19 cellular contexts compared by ENCODE assay signal in the genomic region with DNA sequence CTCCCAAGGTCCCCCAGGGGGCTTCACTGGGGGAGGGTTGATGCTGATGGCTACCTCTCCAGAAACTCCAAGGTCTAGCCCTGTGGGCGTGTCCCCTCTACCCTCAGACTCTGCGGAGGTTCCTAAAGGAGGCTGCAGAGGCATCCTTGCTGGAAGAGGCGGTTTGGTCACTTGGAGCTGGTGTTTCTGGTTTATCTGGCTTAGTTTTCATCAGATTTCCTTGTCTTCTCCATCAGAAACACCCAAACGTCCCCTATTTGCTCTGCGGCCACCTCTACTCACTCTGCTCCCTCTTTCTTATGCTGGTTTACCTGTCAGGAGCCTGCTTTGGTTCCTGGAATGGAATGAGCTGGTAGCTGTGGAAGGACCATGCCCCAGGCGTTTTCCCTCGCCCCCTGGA. TPM values are rescaled to one million over a fixed set of nuclear protein-coding genes. Genes with fewer than 3 reads are reported as not detected.
"Had no signal": no experiment of that assay in that cellular context is flagged by ENCODE, and none has a peak within 500 bp of the region (broad histone marks: within the 10 kb centered on the region; RNA-seq: fewer than 3 reads in every experiment).

No MANE protein-coding gene starts in this region.

- H3K4me1 ChIP-seq: adrenal gland had no signal

- H3K27ac Mint-ChIP-seq: activated B cell treated with CpG ODN at 0.5 μM for 24 hours; activated CD4-positive, alpha-beta T cell treated with anti-CD3 and anti-CD28 coated beads, Interleukin-2, amount 10 ng/mL, durations not matched to agents 24 days and 14 days; activated naive CD4-positive, alpha-beta T cell treated with anti-CD3 and anti-CD28 coated beads, Interleukin-2, amount 10 ng/mL, durations not matched to agents 7 days and 5 days; activated T-helper 17 cell treated with anti-CD3 and anti-CD28 coated beads, Interleukin-2, amount 50 U/mL, for 72 hours; naive thymus-derived CD4-positive, alpha-beta T cell; T-helper 17 cell had no signal

- H3K9me3 ChIP-seq: adrenal gland, lower lobe of right lung, neutrophil, transverse colon had no signal

- H3K36me3 ChIP-seq: adrenal gland, lower lobe of right lung, neutrophil, transverse colon had no signal

- H3K9me3 Mint-ChIP-seq: activated B cell treated with CpG ODN at 0.5 μM for 24 hours; activated CD4-positive, alpha-beta T cell treated with anti-CD3 and anti-CD28 coated beads, Interleukin-2, amount 10 ng/mL, durations not matched to agents 24 days and 14 days; activated naive CD4-positive, alpha-beta T cell treated with anti-CD3 and anti-CD28 coated beads, Interleukin-2, amount 10 ng/mL, durations not matched to agents 7 days and 5 days; activated T-helper 17 cell treated with anti-CD3 and anti-CD28 coated beads, Interleukin-2, amount 50 U/mL, for 72 hours; naive thymus-derived CD4-positive, alpha-beta T cell had no signal

- H3K4me3 Mint-ChIP-seq: activated B cell treated with CpG ODN at 0.5 μM for 24 hours; activated CD4-positive, alpha-beta T cell treated with anti-CD3 and anti-CD28 coated beads, Interleukin-2, amount 10 ng/mL, durations not matched to agents 24 days and 14 days; activated naive CD4-positive, alpha-beta T cell treated with anti-CD3 and anti-CD28 coated beads, Interleukin-2, amount 10 ng/mL, durations not matched to agents 7 days and 5 days; activated T-helper 17 cell treated with anti-CD3 and anti-CD28 coated beads, Interleukin-2, amount 50 U/mL, for 72 hours; naive thymus-derived CD4-positive, alpha-beta T cell had no signal

- ATAC-seq: activated T-helper 17 cell treated with anti-CD3 and anti-CD28 coated beads, Interleukin-2, amount 50 U/mL, for 72 hours; lower lobe of right lung; naive thymus-derived CD4-positive, alpha-beta T cell; sciatic nerve; T-helper 17 cell had no signal

- DNase-seq: activated B cell treated with CpG ODN at 0.5 μM for 24 hours; activated CD4-positive, alpha-beta T cell treated with anti-CD3 and anti-CD28 coated beads, Interleukin-2, amount 10 ng/mL, durations not matched to agents 24 days and 14 days; activated CD8-positive, alpha-beta memory T cell treated with anti-CD3 and anti-CD28 coated beads for 24 hours; activated naive CD4-positive, alpha-beta T cell treated with anti-CD3 and anti-CD28 coated beads, Interleukin-2, amount 10 ng/mL, durations not matched to agents 7 days and 5 days; activated T-cell treated with anti-CD3 and anti-CD28 coated beads for 4 hours; adrenal gland; central memory CD4-positive, alpha-beta T cell; effector CD4-positive, alpha-beta T cell; lower lobe of right lung; naive thymus-derived CD4-positive, alpha-beta T cell; stimulated activated CD4-positive, alpha-beta T cell treated with anti-CD3 and anti-CD28 coated beads, Interleukin-15, amount 100 ng/mL, for 24 hours; T-helper 17 cell; transverse colon had no signal

- H3K4me3 ChIP-seq: adrenal gland, coronary artery, hepatocyte, lower lobe of right lung, transverse colon had no signal

- H3K36me3 Mint-ChIP-seq: activated naive CD4-positive, alpha-beta T cell treated with anti-CD3 and anti-CD28 coated beads, Interleukin-2, amount 10 ng/mL, durations not matched to agents 7 days and 5 days; naive thymus-derived CD4-positive, alpha-beta T cell had no signal

- H3K27ac ChIP-seq: adrenal gland, coronary artery, hepatocyte, lower lobe of right lung, neutrophil, transverse colon had no signal

- H3K4me1 Mint-ChIP-seq: activated T-helper 17 cell treated with anti-CD3 and anti-CD28 coated beads, Interleukin-2, amount 50 U/mL, for 72 hours had no signal

RNA-seq across cellular contexts. Expression of gene PKP1, which starts 2.5 kb away (rescaled TPM):
- total RNA-seq: activated B cell treated with CpG ODN at 0.5 μM for 24 hours; activated CD4-positive, alpha-beta T cell treated with anti-CD3 and anti-CD28 coated beads, Interleukin-2, amount 10 ng/mL, durations not matched to agents 24 days and 14 days; activated T-helper 17 cell treated with anti-CD3 and anti-CD28 coated beads, Interleukin-2, amount 50 U/mL, for 72 hours; endothelial cell of umbilical vein; naive thymus-derived CD4-positive, alpha-beta T cell; T-helper 17 cell had no signal
- polyA plus RNA-seq: naive thymus-derived CD4-positive, alpha-beta T cell had no signal
